21 cellular contexts compared by ENCODE assay signal in the genomic region with DNA sequence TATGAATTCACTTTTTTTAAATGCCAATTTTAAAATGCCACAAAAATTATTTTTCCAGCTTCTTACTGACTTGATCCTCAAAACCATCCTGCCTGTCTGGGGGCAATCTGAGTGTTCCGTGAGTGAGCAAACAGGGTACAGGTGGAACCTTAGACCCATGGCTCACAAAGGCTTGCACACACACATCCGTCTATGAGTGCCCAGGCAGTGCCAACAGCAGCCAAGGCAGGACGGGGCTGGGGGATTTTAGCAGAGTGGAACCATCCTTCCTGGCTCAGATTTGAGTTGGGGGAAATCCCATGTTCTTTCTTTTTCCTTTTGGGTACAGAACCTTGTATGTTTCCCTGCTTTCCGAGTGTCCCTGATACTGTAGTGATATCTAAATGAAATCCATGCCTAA.
"Had no signal": no experiment of that assay in that cellular context is flagged by ENCODE, and none has a peak within 500 bp of the region (broad histone marks: within the 10 kb centered on the region; RNA-seq: fewer than 3 reads in every experiment).

No MANE protein-coding gene starts in this region.

- H2AFZ ChIP-seq: hepatocyte had no signal

- H3K27me3 Mint-ChIP-seq: dendritic cell treated with granulocyte-macrophage colony-stimulating factor and Interleukin-4, amounts not matched to agents 40 ng/mL and 50 ng/mL, for 4 days; memory B cell had no signal

- H3K4me2 ChIP-seq: hepatocyte had no signal

- H3K27ac ChIP-seq: esophagus squamous epithelium, gastrocnemius medialis, hepatocyte, left ventricle myocardium inferior, lower lobe of right lung had no signal

- H3K27me3 ChIP-seq: esophagus squamous epithelium, gastrocnemius medialis, hepatocyte had no signal

- DNase-seq: cortex of kidney; effector CD8-positive, alpha-beta T cell; esophagus squamous epithelium; foreskin fibroblast; foreskin melanocyte; gastrocnemius medialis; glutamatergic neuron; hypothalamus; immature natural killer cell; islet precursor cell; kidney; kidney glomerular epithelial cell; left colon; left ventricle myocardium inferior; lower lobe of right lung; mesendoderm; midbrain had no signal

- H3K9me3 ChIP-seq: gastrocnemius medialis, lower lobe of right lung had no signal

- H3K79me2 ChIP-seq: hepatocyte had no signal

- H3K4me1 ChIP-seq: esophagus squamous epithelium, gastrocnemius medialis, left ventricle myocardium inferior, lower lobe of right lung had no signal

- ATAC-seq: gastrocnemius medialis, left colon, left lobe of liver, lower lobe of right lung had no signal

- H3K4me3 Mint-ChIP-seq: dendritic cell treated with granulocyte-macrophage colony-stimulating factor and Interleukin-4, amounts not matched to agents 40 ng/mL and 50 ng/mL, for 4 days; immature natural killer cell; memory B cell had no signal

- H3K4me1 Mint-ChIP-seq: immature natural killer cell, memory B cell had no signal

- H3K36me3 Mint-ChIP-seq: immature natural killer cell, memory B cell had no signal

- H3K4me3 ChIP-seq: esophagus squamous epithelium, gastrocnemius medialis, hepatocyte, left ventricle myocardium inferior, lower lobe of right lung had no signal

- H3K27ac Mint-ChIP-seq: dendritic cell treated with granulocyte-macrophage colony-stimulating factor and Interleukin-4, amounts not matched to agents 40 ng/mL and 50 ng/mL, for 4 days; immature natural killer cell; memory B cell had no signal

- H3K36me3 ChIP-seq: esophagus squamous epithelium, gastrocnemius medialis, left ventricle myocardium inferior, lower lobe of right lung had no signal

- H3K9me3 Mint-ChIP-seq: dendritic cell treated with granulocyte-macrophage colony-stimulating factor and Interleukin-4, amounts not matched to agents 40 ng/mL and 50 ng/mL, for 4 days had no signal
